ENCODE assay signal across 1 cellular context in genomic region chr7:143256932-143257331, GRCh38.
A peak's percentile ranks its signal among the peaks of the same experiment; 100 is the strongest.
TF ChIP-seq lines count a peak whose summit lies in the region.

No MANE protein-coding gene starts in this region.

TF ChIP-seq in K562, 482 proteins besides CTCF, POLR2A, EP300 and RAD21 (continued from another document and continues in another):
- TF ChIP-seq ZBTB40 (IDR thresholded peaks at IDR 0.05) = no peak
- no peak for TF ChIP-seq ZBTB40 (CRISPR knock-in tag; IDR thresholded peaks at IDR 0.05)
- TF ChIP-seq ZNF175 (CRISPR knock-in tag; IDR thresholded peaks at IDR 0.05; ENCODE audit: low read depth) = peak; percentile 55; the same call in 1 of the 2 replicates
- TF ChIP-seq RFX7 (CRISPR knock-in tag; IDR thresholded peaks at IDR 0.05) = no peak
- peak; percentile 57 for TF ChIP-seq PML (IDR thresholded peaks at IDR 0.05; ENCODE audit: low read length)
- peak; percentile 80 for TF ChIP-seq LEF1 (IDR thresholded peaks at IDR 0.05)
- peak; percentile 92 for TF ChIP-seq ARID1B (IDR thresholded peaks at IDR 0.05)
- no peak for TF ChIP-seq MAX (CRISPR knock-in tag; IDR thresholded peaks at IDR 0.05)
- no peak for TF ChIP-seq NCOA1 (IDR thresholded peaks at IDR 0.05; ENCODE audit: low read depth)
- no peak for TF ChIP-seq RBM17 (IDR thresholded peaks at IDR 0.05; ENCODE audit: borderline replicate concordance, low read depth, low read length)
- TF ChIP-seq ZNF224 (CRISPR knock-in tag; IDR thresholded peaks at IDR 0.05) = no peak
- no peak for TF ChIP-seq TEAD2 (tag; IDR thresholded peaks at IDR 0.05)
- peak; percentile 74; the same call in 1 of the 2 replicates for TF ChIP-seq MTA2 (IDR thresholded peaks at IDR 0.05; ENCODE audit: low read depth)
- no peak for TF ChIP-seq FOSL1 (tag; conservative IDR thresholded peaks at IDR 0.05)
- TF ChIP-seq BCLAF1 (IDR thresholded peaks at IDR 0.05; ENCODE audit: borderline replicate concordance in 1 of 2, control insufficient read depth in 1 of 2, low read depth in 2 of 2, low read length in 1 of 2) = no peak
- no peak for TF ChIP-seq ZNF217 (CRISPR knock-in tag; IDR thresholded peaks at IDR 0.05)
- TF ChIP-seq CC2D1A (IDR thresholded peaks at IDR 0.05) = 0 out of 2 replicates have a peak, but pooled peaks have one; percentile 32
- TF ChIP-seq TEAD1 (CRISPR knock-in tag; IDR thresholded peaks at IDR 0.05) = no peak
- TF ChIP-seq GTF3C2 (IDR thresholded peaks at IDR 0.05; ENCODE audit: borderline replicate concordance, extremely low read depth, insufficient read length) = no peak
- no peak for TF ChIP-seq HNRNPLL (IDR thresholded peaks at IDR 0.05; ENCODE audit: low read depth, low read length, poor library complexity, severe bottlenecking)
- no peak for TF ChIP-seq PCBP2 (IDR thresholded peaks at IDR 0.05; ENCODE audit: low read depth, low read length, poor library complexity, severe bottlenecking)
- no peak for TF ChIP-seq SIRT6 (IDR thresholded peaks at IDR 0.05; ENCODE audit: low read depth, low read length)
- peak; percentile 22; the same call in 1 of the 2 replicates for TF ChIP-seq NBN (IDR thresholded peaks at IDR 0.05; ENCODE audit: low read depth)
- peak; percentile 84 for TF ChIP-seq TEAD4 (IDR thresholded peaks at IDR 0.05; ENCODE audit: low read length)
- TF ChIP-seq TEAD4 (CRISPR knock-in tag; IDR thresholded peaks at IDR 0.05; ENCODE audit: borderline replicate concordance) = no peak
- TF ChIP-seq GABPB1 (CRISPR knock-in tag; IDR thresholded peaks at IDR 0.05) = no peak
- no peak for TF ChIP-seq FUS (optimal IDR thresholded peaks at IDR 0.05; ENCODE audit: low read depth, low read length)
- 0 out of 2 replicates have a peak, but pooled peaks have one; percentile 26 for TF ChIP-seq DMBX1 (CRISPR knock-in tag; IDR thresholded peaks at IDR 0.05; ENCODE audit: borderline replicate concordance)
- TF ChIP-seq XRCC5 (IDR thresholded peaks at IDR 0.05; ENCODE audit: low read depth, low read length) = no peak
- peak; percentile 27; the same call in 1 of the 2 replicates for TF ChIP-seq NFIC (IDR thresholded peaks at IDR 0.05)
- TF ChIP-seq GTF2F1 (IDR thresholded peaks at IDR 0.05; ENCODE audit: low read depth, low read length) = no peak
- peak; percentile 94 for TF ChIP-seq CREM (IDR thresholded peaks at IDR 0.05; ENCODE audit: low read depth)
- no peak for TF ChIP-seq ZNF239 (CRISPR knock-in tag; IDR thresholded peaks at IDR 0.05)
- no peak for TF ChIP-seq ZNF436 (CRISPR knock-in tag; IDR thresholded peaks at IDR 0.05)
- TF ChIP-seq ZNF609 (CRISPR knock-in tag; IDR thresholded peaks at IDR 0.05; ENCODE audit: borderline replicate concordance) = no peak
- TF ChIP-seq CREB1 (IDR thresholded peaks at IDR 0.05) = peak; percentile 90
- peak; percentile 67; the same call in 1 of the 2 replicates for TF ChIP-seq CREB1 (CRISPR knock-in tag; IDR thresholded peaks at IDR 0.05)
- no peak for TF ChIP-seq MBD2 (IDR thresholded peaks at IDR 0.05; ENCODE audit: borderline replicate concordance, low read depth)
- no peak for TF ChIP-seq MYC (IDR thresholded peaks at IDR 0.05; ENCODE audit: low read depth, low read length)
- no peak for TF ChIP-seq MYC (CRISPR knock-in tag; IDR thresholded peaks at IDR 0.05; ENCODE audit: borderline replicate concordance, low read depth)
- no peak for TF ChIP-seq ZNF766 (CRISPR knock-in tag; conservative IDR thresholded peaks at IDR 0.05)
- no peak for TF ChIP-seq ZFP30 (CRISPR knock-in tag; IDR thresholded peaks at IDR 0.05; ENCODE audit: borderline replicate concordance)
- TF ChIP-seq U2AF2 (optimal IDR thresholded peaks at IDR 0.05; ENCODE audit: low read depth, low read length) = no peak
- TF ChIP-seq TAF1 (IDR thresholded peaks at IDR 0.05; ENCODE audit: control insufficient read depth, extremely low read depth, insufficient read depth, low read length, severe bottlenecking) = no peak
- no peak for TF ChIP-seq HDAC2 (IDR thresholded peaks at IDR 0.05)
- TF ChIP-seq OTX1 (CRISPR knock-in tag; IDR thresholded peaks at IDR 0.05) = no peak
- TF ChIP-seq ZNF274 (IDR thresholded peaks at IDR 0.05; ENCODE audit: borderline replicate concordance, low read depth, low read length) = no peak
- no peak for TF ChIP-seq ELK3 (CRISPR knock-in tag; IDR thresholded peaks at IDR 0.05)
